In the genomic region with DNA sequence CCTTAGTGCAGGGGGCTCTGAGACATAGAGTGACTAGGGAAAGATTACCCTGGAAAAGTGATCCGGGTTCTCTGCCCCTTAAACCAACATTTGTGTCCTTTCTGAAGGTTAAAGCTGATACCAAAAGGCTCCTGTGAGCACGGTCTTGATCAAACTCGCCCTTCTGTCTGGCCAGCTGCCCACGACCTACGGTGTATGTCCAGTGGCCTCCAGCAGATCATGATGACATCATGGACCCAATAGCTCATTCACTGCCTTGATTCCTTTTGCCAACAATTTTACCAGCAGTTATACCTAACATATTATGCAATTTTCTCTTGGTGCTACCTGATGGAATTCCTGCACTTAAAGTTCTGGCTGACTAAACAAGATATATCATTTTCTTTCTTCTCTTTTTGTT, we compare ENCODE assay signal across 30 cellular contexts. TPM values are rescaled to one million over a fixed set of nuclear protein-coding genes. Genes with fewer than 3 reads are reported as not detected.
"Had no signal": no experiment of that assay in that cellular context is flagged by ENCODE, and none has a peak within 500 bp of the region (broad histone marks: within the 10 kb centered on the region; RNA-seq: fewer than 3 reads in every experiment).

No MANE protein-coding gene starts in this region.

- H3K27ac ChIP-seq: body of pancreas, heart left ventricle had no signal

- H3K27ac Mint-ChIP-seq: activated CD4-positive, alpha-beta memory T cell treated with anti-CD3 and anti-CD28 coated beads, Interleukin-2, amount 10 ng/mL, durations not matched to agents 7 days and 5 days; activated CD4-positive, alpha-beta T cell treated with anti-CD3 and anti-CD28 coated beads, Interleukin-2, amount 10 ng/mL, durations not matched to agents 7 days and 5 days; activated naive CD8-positive, alpha-beta T cell; activated T-helper 17 cell treated with anti-CD3 and anti-CD28 coated beads, Interleukin-2, amount 50 U/mL, for 72 hours had no signal

- H3K4me3 ChIP-seq: body of pancreas, heart left ventricle had no signal

- ATAC-seq: activated T-cell treated with anti-CD3 and anti-CD28 coated beads, Interleukin-2, amount 50 U/mL, for 4 hours; activated T-helper 17 cell treated with anti-CD3 and anti-CD28 coated beads, Interleukin-2, amount 50 U/mL, for 72 hours; body of pancreas; esophagus mucosa; heart left ventricle had no signal

- H3K36me3 ChIP-seq: heart left ventricle had no signal

- H3K9me3 Mint-ChIP-seq: activated CD4-positive, alpha-beta memory T cell treated with anti-CD3 and anti-CD28 coated beads, Interleukin-2, amount 10 ng/mL, durations not matched to agents 7 days and 5 days; activated CD4-positive, alpha-beta T cell treated with anti-CD3 and anti-CD28 coated beads, Interleukin-2, amount 10 ng/mL, durations not matched to agents 7 days and 5 days; activated T-cell treated with anti-CD3 and anti-CD28 coated beads, Interleukin-2, amount 50 U/mL, for 4 hours; activated T-helper 17 cell treated with anti-CD3 and anti-CD28 coated beads, Interleukin-2, amount 50 U/mL, for 72 hours had no signal

- FAIRE-seq: colon, endometrium, frontal cortex had no signal

- H3K9me3 ChIP-seq: body of pancreas, heart left ventricle had no signal

- H3K4me1 ChIP-seq: body of pancreas, heart left ventricle had no signal

- H3K4me1 Mint-ChIP-seq: activated CD4-positive, alpha-beta T cell treated with anti-CD3 and anti-CD28 coated beads, Interleukin-2, amount 10 ng/mL, durations not matched to agents 7 days and 5 days; activated T-helper 17 cell treated with anti-CD3 and anti-CD28 coated beads, Interleukin-2, amount 50 U/mL, for 72 hours had no signal

- H3K4me3 Mint-ChIP-seq: activated CD4-positive, alpha-beta memory T cell treated with anti-CD3 and anti-CD28 coated beads, Interleukin-2, amount 10 ng/mL, durations not matched to agents 7 days and 5 days; activated CD4-positive, alpha-beta T cell treated with anti-CD3 and anti-CD28 coated beads, Interleukin-2, amount 10 ng/mL, durations not matched to agents 7 days and 5 days; activated naive CD8-positive, alpha-beta T cell; activated T-cell treated with anti-CD3 and anti-CD28 coated beads, Interleukin-2, amount 50 U/mL, for 4 hours; activated T-helper 17 cell treated with anti-CD3 and anti-CD28 coated beads, Interleukin-2, amount 50 U/mL, for 72 hours had no signal

- DNase-seq: activated CD4-positive, alpha-beta memory T cell treated with anti-CD3 and anti-CD28 coated beads, Interleukin-2, amount 10 ng/mL, durations not matched to agents 7 days and 5 days; activated CD4-positive, alpha-beta T cell treated with anti-CD3 and anti-CD28 coated beads for 1 hour; activated CD4-positive, alpha-beta T cell treated with anti-CD3 and anti-CD28 coated beads for 4 hours; activated CD4-positive, alpha-beta T cell treated with anti-CD3 and anti-CD28 coated beads, Interleukin-2, amount 10 ng/mL, durations not matched to agents 7 days and 5 days; activated CD4-positive, alpha-beta T cell treated with anti-CD3 and anti-CD28 coated beads, Interleukin-2, amount 50 U/mL, for 4 hours; activated CD8-positive, alpha-beta memory T cell treated with anti-CD3 and anti-CD28 coated beads, Interleukin-2, amount 50 U/mL, for 48 hours; activated effector memory CD4-positive, alpha-beta T cell treated with Interleukin-2 at 50 U/mL for 16 hours; activated gamma-delta T cell treated with Interleukin-2 at 50 U/mL for 16 hours; activated naive CD4-positive, alpha-beta T cell treated with anti-CD3 and anti-CD28 coated beads, Interleukin-2, amount 50 U/mL, for 16 hours; activated naive CD4-positive, alpha-beta T cell treated with Interleukin-2 at 50 U/mL for 16 hours; activated T-cell treated with anti-CD3 and anti-CD28 coated beads for 4 hours; activated T-cell treated with anti-CD3 and anti-CD28 coated beads, Interleukin-2, amount 50 U/mL, for 4 hours; amniotic stem cell; anterior cingulate cortex; body of pancreas; caudate nucleus; effector CD8-positive, alpha-beta T cell; foreskin fibroblast; glutamatergic neuron; heart left ventricle; T-helper 2 cell had no signal

- H3K36me3 Mint-ChIP-seq: activated naive CD8-positive, alpha-beta T cell had no signal

RNA-seq across cellular contexts. Expression of a gene that starts 6.8 kb away (rescaled TPM):
- total RNA-seq: activated T-helper 17 cell treated with anti-CD3 and anti-CD28 coated beads, Interleukin-2, amount 50 U/mL, for 72 hours had no signal

RNA-seq across cellular contexts. Expression of a gene that starts 15.1 kb away (rescaled TPM):
- total RNA-seq: body of pancreas had no signal

RNA-seq across cellular contexts. Expression of a gene that starts 25.7 kb away (rescaled TPM):
- total RNA-seq: activated CD4-positive, alpha-beta memory T cell treated with anti-CD3 and anti-CD28 coated beads, Interleukin-2, amount 10 ng/mL, durations not matched to agents 7 days and 5 days; activated CD4-positive, alpha-beta T cell treated with anti-CD3 and anti-CD28 coated beads, Interleukin-2, amount 10 ng/mL, durations not matched to agents 7 days and 5 days; activated T-cell treated with anti-CD3 and anti-CD28 coated beads, Interleukin-2, amount 50 U/mL, for 4 hours; activated T-helper 17 cell treated with anti-CD3 and anti-CD28 coated beads, Interleukin-2, amount 50 U/mL, for 72 hours; body of pancreas; epithelial cell of proximal tubule; frontal cortex; T-helper 1 cell treated with Interleukin-12 subunit alpha and Interleukin-12 subunit beta and Interleukin-4 antibody, amounts not matched to agents 30 ng/mL and 1 ng/mL, for 36 hours had no signal

RNA-seq across cellular contexts. Expression of a gene that starts 50.7 kb away (rescaled TPM):
- total RNA-seq: activated CD4-positive, alpha-beta memory T cell treated with anti-CD3 and anti-CD28 coated beads, Interleukin-2, amount 10 ng/mL, durations not matched to agents 7 days and 5 days; activated CD4-positive, alpha-beta T cell treated with anti-CD3 and anti-CD28 coated beads, Interleukin-2, amount 10 ng/mL, durations not matched to agents 7 days and 5 days; activated T-cell treated with anti-CD3 and anti-CD28 coated beads, Interleukin-2, amount 50 U/mL, for 4 hours; body of pancreas; chondrocyte; epithelial cell of proximal tubule; frontal cortex; T-helper 1 cell treated with Interleukin-12 subunit alpha and Interleukin-12 subunit beta and Interleukin-4 antibody, amounts not matched to agents 30 ng/mL and 1 ng/mL, for 36 hours had no signal
